In genomic region chr1:219188331-219188803, GRCh38 we compare ENCODE assay signal across 9 cellular contexts. TPM values are rescaled to one million over a fixed set of nuclear protein-coding genes. Genes with fewer than 3 reads are reported as not detected.
DNase-seq lines count a peak whose midpoint lies in the region; ATAC-seq, FAIRE-seq and TF ChIP-seq lines count a peak whose summit lies in the region.
"Had no signal": no experiment of that assay in that cellular context is flagged by ENCODE, and none has a peak within 500 bp of the region (broad histone marks: within the 10 kb centered on the region; RNA-seq: fewer than 3 reads in every experiment).

No MANE protein-coding gene starts in this region.

- H3K4me3 Mint-ChIP-seq in WTC11: no peak overlapping the region
- peak overlapping the region; percentile 28 for H3K4me3 Mint-ChIP-seq in stimulated activated memory B cell treated with anti-CD40 and anti-IgM and Interleukin-4, amounts not matched to agents 10 μg/mL and 1 μg/mL and 100 μg/mL, for 72 hours

- CTCF ChIA-PET in WTC11 (lab: Charles Lee): interaction anchor here (1.3 kb wide), 1 partner anchor 121 kb away, joined by 3 read pairs; no protein-coding TSS in a partner anchor

- H3K27ac Mint-ChIP-seq in WTC11: 0 out of 2 replicates have a peak overlapping the region, but pooled peaks have one; percentile 1
- peak overlapping the region; percentile 68 for H3K27ac Mint-ChIP-seq in stimulated activated memory B cell treated with anti-CD40 and anti-IgM and Interleukin-4, amounts not matched to agents 10 μg/mL and 1 μg/mL and 100 μg/mL, for 72 hours

- H3K4me1 Mint-ChIP-seq in WTC11: peaks cover 27% of the 10 kb centered on the region
- peaks cover 66% of the 10 kb centered on the region for H3K4me1 Mint-ChIP-seq in stimulated activated memory B cell treated with anti-CD40 and anti-IgM and Interleukin-4, amounts not matched to agents 10 μg/mL and 1 μg/mL and 100 μg/mL, for 72 hours

- peak; percentile 19 for DNase-seq in SKM-1 treated with dmso at 0.1 percent for 144 hours (lab: John Stamatoyannopoulos, UW; ENCODE audit: unreplicated experiment)
- no peak for DNase-seq in SKM-1 (lab: John Stamatoyannopoulos, UW; ENCODE audit: unreplicated experiment)
- DNase-seq in WTC11 (ENCODE audit: low spot score): no peak
- no peak for DNase-seq in NCI-H82 treated with DMSO at 0.1 percent for 48 hours (lab: John Stamatoyannopoulos, UW; ENCODE audit: unreplicated experiment)
- DNase-seq in NCI-H2227 (lab: John Stamatoyannopoulos, UW; ENCODE audit: unreplicated experiment): no peak
- DNase-seq in urothelium cell line (ENCODE audit: low spot score): no peak
- DNase-seq: NCI-H82 had no signal

- no peak for FAIRE-seq in urothelium cell line (lab: Jason Lieb, UNC)

- ATAC-seq in HG02973 (IDR thresholded peaks at IDR 0.05; ENCODE audit: unreplicated experiment) (peak; percentile 29), WTC11 (no peak)
- peak; percentile 77 for ATAC-seq in stimulated activated memory B cell treated with anti-CD40 and anti-IgM and Interleukin-4, amounts not matched to agents 10 μg/mL and 1 μg/mL and 100 μg/mL, for 72 hours

- no peaks in the 10 kb centered on the region for H3K27me3 Mint-ChIP-seq in WTC11 (ENCODE audit: low read depth)
- no peaks in the 10 kb centered on the region for H3K27me3 Mint-ChIP-seq in stimulated activated memory B cell treated with anti-CD40 and anti-IgM and Interleukin-4, amounts not matched to agents 10 μg/mL and 1 μg/mL and 100 μg/mL, for 72 hours

- POLR2A ChIA-PET in WTC11 (lab: Charles Lee): no interaction called here

- no peak for TF ChIP-seq CTCF in WTC11 (IDR thresholded peaks at IDR 0.05)

- no peaks in the 10 kb centered on the region for H3K9me3 Mint-ChIP-seq in WTC11
- H3K9me3 Mint-ChIP-seq in stimulated activated memory B cell treated with anti-CD40 and anti-IgM and Interleukin-4, amounts not matched to agents 10 μg/mL and 1 μg/mL and 100 μg/mL, for 72 hours: no peaks in the 10 kb centered on the region

- no peaks in the 10 kb centered on the region for H3K36me3 Mint-ChIP-seq in WTC11
- H3K36me3 Mint-ChIP-seq in stimulated activated memory B cell treated with anti-CD40 and anti-IgM and Interleukin-4, amounts not matched to agents 10 μg/mL and 1 μg/mL and 100 μg/mL, for 72 hours: peaks cover 34% of the 10 kb centered on the region

TF ChIP-seq in WTC11, 78 proteins besides CTCF, POLR2A, EP300 and RAD21:
- TF ChIP-seq ZNF317 (CRISPR knock-in tag; IDR thresholded peaks at IDR 0.05; ENCODE audit: borderline replicate concordance, low read depth) (no peak), RORB (CRISPR knock-in tag; IDR thresholded peaks at IDR 0.05) (no peak), MLX (CRISPR knock-in tag; IDR thresholded peaks at IDR 0.05) (no peak)

RNA-seq across cellular contexts. Expression of gene LYPLAL1, which starts 14.7 kb away (rescaled TPM):
- total RNA-seq in WTC11 (2021): 20.7 to 27.5 TPM (median 26.7 TPM) in 3 replicates
